1 cellular context compared by ENCODE assay signal in genomic region chr9:6565312-6565711, GRCh38.
TF ChIP-seq lines count a peak whose summit lies in the region.

No MANE protein-coding gene starts in this region.

TF ChIP-seq in SK-N-SH treated with all-trans-retinoic acid at 6 μM for 48 hours, 23 proteins besides CTCF, POLR2A, EP300 and RAD21 (continued from another document):
- TF ChIP-seq TSHZ2 (CRISPR knock-in tag; IDR thresholded peaks at IDR 0.05): no peak
- TF ChIP-seq CSRNP3 (CRISPR knock-in tag; IDR thresholded peaks at IDR 0.05): no peak
- TF ChIP-seq CREB5 (CRISPR knock-in tag; IDR thresholded peaks at IDR 0.05; ENCODE audit: low read depth): no peak
- no peak for TF ChIP-seq ARNTL (CRISPR knock-in tag; IDR thresholded peaks at IDR 0.05; ENCODE audit: borderline replicate concordance, low read depth)
- TF ChIP-seq OSR1 (CRISPR knock-in tag; IDR thresholded peaks at IDR 0.05): no peak
- no peak for TF ChIP-seq ZNF70 (CRISPR knock-in tag; IDR thresholded peaks at IDR 0.05)
TF ChIP-seq in SK-N-SH treated with all-trans-retinoic acid at 6 μM for 48 hours: peak in this region for 0.
